In genomic region chr14:104604461-104605449, GRCh38 we compare ENCODE assay signal across 1 cellular context.
TF ChIP-seq lines count a peak whose summit lies in the region.

Gene TMEM179, minus strand, starts transcription at chr14:104604772. Its CDS starts 31 bp downstream, at chr14:104604741.

TF ChIP-seq in WTC11, 78 proteins besides CTCF, POLR2A, EP300 and RAD21 (continued from another document):
- TF ChIP-seq ATF6 (CRISPR knock-in tag; IDR thresholded peaks at IDR 0.05) (0 out of 2 replicates have a peak, but pooled peaks have one; percentile 16), CBFB (CRISPR knock-in tag; IDR thresholded peaks at IDR 0.05; ENCODE audit: low read depth) (peak; percentile 92), ZNF512 (CRISPR knock-in tag; IDR thresholded peaks at IDR 0.05; ENCODE audit: borderline replicate concordance) (no peak), E2F1 (CRISPR knock-in tag; IDR thresholded peaks at IDR 0.05) (peak; percentile 86; the same call in 1 of the 2 replicates), ARID4B (CRISPR knock-in tag; IDR thresholded peaks at IDR 0.05; ENCODE audit: borderline replicate concordance) (peak; percentile 96), NFE2L1 (CRISPR knock-in tag; IDR thresholded peaks at IDR 0.05) (peak; percentile 70; the same call in 1 of the 2 replicates), ATF2 (CRISPR knock-in tag; IDR thresholded peaks at IDR 0.05; ENCODE audit: borderline replicate concordance, low read depth) (peak; percentile 29; the same call in 1 of the 2 replicates), MLX (CRISPR knock-in tag; IDR thresholded peaks at IDR 0.05) (0 out of 2 replicates have a peak, but pooled peaks have one; percentile 75), MXD4 (CRISPR knock-in tag; IDR thresholded peaks at IDR 0.05; ENCODE audit: borderline replicate concordance) (no peak), ZMAT4 (CRISPR knock-in tag; IDR thresholded peaks at IDR 0.05) (no peak), MYBL2 (CRISPR knock-in tag; IDR thresholded peaks at IDR 0.05) (peak; percentile 80), HMGA2 (CRISPR knock-in tag; IDR thresholded peaks at IDR 0.05) (no peak), ZNF219 (CRISPR knock-in tag; IDR thresholded peaks at IDR 0.05; ENCODE audit: borderline replicate concordance) (peak; percentile 93; the same call in 1 of the 2 replicates), ZBTB21 (CRISPR knock-in tag; IDR thresholded peaks at IDR 0.05; ENCODE audit: borderline replicate concordance) (peak; percentile 58; the same call in 1 of the 2 replicates), E2F5 (CRISPR knock-in tag; IDR thresholded peaks at IDR 0.05) (peak; percentile 95), FOXJ3 (CRISPR knock-in tag; IDR thresholded peaks at IDR 0.05; ENCODE audit: borderline replicate concordance) (no peak), ELF4 (CRISPR knock-in tag; IDR thresholded peaks at IDR 0.05; ENCODE audit: low read depth) (0 out of 2 replicates have a peak, but pooled peaks have one; percentile 70), ZNF263 (CRISPR knock-in tag; IDR thresholded peaks at IDR 0.05; ENCODE audit: low read depth) (peak; percentile 43; the same call in 1 of the 2 replicates), USF2 (CRISPR knock-in tag; IDR thresholded peaks at IDR 0.05) (peak; percentile 60; the same call in 1 of the 2 replicates), ZNF532 (CRISPR knock-in tag; IDR thresholded peaks at IDR 0.05; ENCODE audit: borderline replicate concordance) (no peak), ATF3 (CRISPR knock-in tag; conservative IDR thresholded peaks at IDR 0.05) (no peak), ZNF671 (CRISPR knock-in tag; IDR thresholded peaks at IDR 0.05) (no peak), E2F4 (CRISPR knock-in tag; IDR thresholded peaks at IDR 0.05; ENCODE audit: borderline replicate concordance, low read depth) (peak; percentile 89), USF1 (CRISPR knock-in tag; IDR thresholded peaks at IDR 0.05) (no peak), TEAD1 (CRISPR knock-in tag; IDR thresholded peaks at IDR 0.05) (peak; percentile 92), PRRX2 (CRISPR knock-in tag; IDR thresholded peaks at IDR 0.05) (no peak)
